In the genomic region with DNA sequence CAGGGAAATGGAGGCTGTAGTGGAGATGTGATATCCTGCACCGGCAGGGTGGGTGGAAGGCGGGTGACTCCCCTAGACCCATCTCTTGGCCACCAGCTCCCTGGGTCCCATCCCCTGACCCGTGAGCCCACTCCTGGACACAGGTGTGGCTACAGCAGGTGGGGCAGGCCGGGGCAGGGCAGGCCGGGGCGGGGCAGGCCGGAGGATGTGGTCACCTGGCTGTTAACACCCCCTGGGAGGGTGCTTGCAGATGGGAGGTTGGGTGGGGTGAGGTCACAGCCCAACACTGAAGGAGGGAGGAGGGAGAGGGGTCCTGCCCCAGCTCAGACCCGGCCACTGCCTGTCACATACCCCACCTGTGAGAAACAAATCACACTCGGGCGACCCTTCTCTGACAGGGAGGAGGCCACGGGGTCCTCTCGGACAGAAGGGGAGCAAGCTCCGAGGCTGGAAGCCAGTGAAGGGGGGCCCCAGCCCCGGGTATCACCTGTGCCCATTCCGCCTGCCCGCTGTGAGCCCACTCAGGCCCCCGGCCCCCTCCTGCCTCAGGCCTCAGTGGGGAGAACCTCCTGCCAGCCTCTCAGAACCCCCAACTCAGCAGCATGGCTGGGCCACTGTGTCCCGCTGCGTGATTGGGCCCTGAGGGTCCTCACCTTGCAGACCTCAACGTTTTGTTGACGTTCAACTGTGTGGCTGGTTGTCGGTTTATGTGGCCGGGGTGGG, we compare ENCODE assay signal across 12 cellular contexts.
DNase-seq lines count a peak whose midpoint lies in the region; ATAC-seq and TF ChIP-seq lines count a peak whose summit lies in the region.
"Had no signal": no experiment of that assay in that cellular context is flagged by ENCODE, and none has a peak within 500 bp of the region (broad histone marks: within the 10 kb centered on the region; RNA-seq: fewer than 3 reads in every experiment).

No MANE protein-coding gene starts in this region.

- H3K9me3 ChIP-seq in BLaER1 (no peaks in the 10 kb centered on the region), upper lobe of right lung (no peaks in the 10 kb centered on the region)
- H3K9me3 ChIP-seq in BLaER1 treated with 17β-estradiol and CSF1 and Interleukin-3, amounts not matched to agents 10 nM and 100 nM (replicated peaks in 1 of 11), result peaks cover 0 to 5% (median 0%) of the 10 kb centered on the region in 11 experiments; a peak in 6 of 22 replicates
- H3K9me3 ChIP-seq: A549, BE2C had no signal

- H3K27me3 ChIP-seq in BLaER1 (no peaks in the 10 kb centered on the region), upper lobe of right lung (peaks cover 46% of the 10 kb centered on the region)
- peaks cover 0 to 33% (median 0%) of the 10 kb centered on the region in 11 experiments; a peak in 6 of 22 replicates for H3K27me3 ChIP-seq in BLaER1 treated with 17β-estradiol and CSF1 and Interleukin-3, amounts not matched to agents 10 nM and 100 nM

- H3K27ac ChIP-seq in BLaER1, result peak overlapping the region; percentile 94
- H3K27ac ChIP-seq in BLaER1 treated with 17β-estradiol and CSF1 and Interleukin-3, amounts not matched to agents 10 nM and 100 nM, result peak overlapping the region in 4 of 11 experiments; percentile 48 to 70 (median 62); a peak in 8 of 22 replicates
- H3K27ac ChIP-seq in upper lobe of right lung, result no peak overlapping the region
- H3K27ac ChIP-seq: A549 had no signal

- ATAC-seq in upper lobe of right lung (peak; percentile 2), GM21526 (IDR thresholded peaks at IDR 0.05; ENCODE audit: low FRiP score, unreplicated experiment) (no peak)

- peak overlapping the region; percentile 98 for H3K4me2 ChIP-seq in BLaER1
- H3K4me2 ChIP-seq in BLaER1 treated with 17β-estradiol and CSF1 and Interleukin-3, amounts not matched to agents 10 nM and 100 nM, result peak overlapping the region in 10 of 11 experiments; percentile 42 to 99 (median 92); a peak in 20 of 22 replicates
- H3K4me2 ChIP-seq: A549 had no signal

- intact Hi-C loops in upper lobe of right lung (cut with DNase I), result no loop called here

- peaks cover 100% of the 10 kb centered on the region for H3K4me1 ChIP-seq in BLaER1
- H3K4me1 ChIP-seq in BLaER1 treated with 17β-estradiol and CSF1 and Interleukin-3, amounts not matched to agents 10 nM and 100 nM, result peaks cover 29 to 97% (median 83%) of the 10 kb centered on the region in 10 experiments
- no peaks in the 10 kb centered on the region for H3K4me1 ChIP-seq in upper lobe of right lung
- H3K4me1 ChIP-seq: A549, BE2C had no signal

- peak overlapping the region; percentile 59 for H3K4me3 ChIP-seq in BLaER1
- peak overlapping the region in 2 of 10 experiments; percentile 11 to 47; a peak in 4 of 20 replicates for H3K4me3 ChIP-seq in BLaER1 treated with 17β-estradiol and CSF1 and Interleukin-3, amounts not matched to agents 10 nM and 100 nM
- H3K4me3 ChIP-seq in upper lobe of right lung, result no peak overlapping the region
- H3K4me3 ChIP-seq: A549 had no signal

- no peak for TF ChIP-seq CTCF in upper lobe of right lung (IDR thresholded peaks at IDR 0.05)

- H3K36me3 ChIP-seq in BLaER1 (no peaks in the 10 kb centered on the region), upper lobe of right lung (no peaks in the 10 kb centered on the region)
- H3K36me3 ChIP-seq in BLaER1 treated with 17β-estradiol and CSF1 and Interleukin-3, amounts not matched to agents 10 nM and 100 nM, result no peaks in the 10 kb centered on the region
- H3K36me3 ChIP-seq: BE2C had no signal

- DNase-seq in left kidney (ENCODE audit: low read depth, low spot score) (peak; percentile 49), upper lobe of right lung (no peak), ureter (ENCODE audit: low spot score) (no peak), SHP77 treated with DMSO at 0.1 percent for 48 hours (lab: John Stamatoyannopoulos, UW) (no peak)
- DNase-seq: BE2C; CD4-positive, CD25-positive, alpha-beta regulatory T cell; GF-D8; HCEC 1CT had no signal

- H3K9ac ChIP-seq in BLaER1, result peak overlapping the region; percentile 74
- H3K9ac ChIP-seq in BLaER1 treated with 17β-estradiol and CSF1 and Interleukin-3, amounts not matched to agents 10 nM and 100 nM, result peak overlapping the region in 4 of 11 experiments; percentile 54 to 59 (median 54); a peak in 7 of 22 replicates

- no peaks in the 10 kb centered on the region for H4K20me1 ChIP-seq in BLaER1
- H4K20me1 ChIP-seq in BLaER1 treated with 17β-estradiol and CSF1 and Interleukin-3, amounts not matched to agents 10 nM and 100 nM, result no peaks in the 10 kb centered on the region
